8 cellular contexts compared by ENCODE assay signal in the genomic region with DNA sequence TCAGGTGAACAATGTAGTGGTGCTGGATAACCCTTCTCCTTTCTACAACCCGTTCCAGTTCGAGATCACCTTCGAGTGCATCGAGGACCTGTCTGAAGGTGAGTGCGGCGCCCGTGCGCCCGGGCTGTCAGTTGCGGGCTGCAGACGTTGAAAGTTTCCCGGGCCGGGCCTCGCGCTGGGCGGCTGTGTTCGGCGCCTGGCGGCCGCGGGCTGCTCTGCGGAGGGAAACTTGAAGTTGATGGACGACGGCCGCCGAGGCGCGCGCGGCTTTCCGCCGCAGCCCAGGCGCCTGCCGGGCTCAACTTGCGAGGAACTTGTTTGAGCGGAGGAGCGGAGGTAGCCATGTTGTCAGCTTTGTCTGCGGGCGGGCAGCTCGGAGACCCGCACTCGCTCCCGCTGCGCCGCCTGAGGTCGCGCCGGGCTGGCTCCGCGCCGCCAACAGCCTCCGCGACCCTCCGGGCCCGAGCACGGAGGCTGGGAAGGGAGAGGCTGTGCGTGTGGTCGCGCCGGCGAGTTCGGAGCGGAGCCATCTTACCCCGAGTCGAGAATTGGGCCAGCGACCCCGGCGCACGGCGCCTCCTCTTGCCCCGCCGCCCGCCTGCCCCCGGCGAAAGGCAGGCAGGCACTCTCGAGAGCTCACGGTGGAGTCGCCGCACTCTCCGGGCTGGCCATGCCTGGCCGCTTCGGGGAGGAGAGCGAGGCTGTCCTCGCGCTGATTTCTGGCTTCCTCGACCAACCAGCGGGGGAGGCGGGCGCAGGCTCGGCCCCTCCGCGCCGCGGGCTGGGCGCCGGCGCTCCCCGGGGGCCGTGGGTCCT. TPM values are rescaled to one million over a fixed set of nuclear protein-coding genes. Genes with fewer than 3 reads are reported as not detected.
DNase-seq lines count a peak whose midpoint lies in the region; ATAC-seq and TF ChIP-seq lines count a peak whose summit lies in the region.

No MANE protein-coding gene starts in this region.

- ATAC-seq in GM18861 (IDR thresholded peaks at IDR 0.05; ENCODE audit: unreplicated experiment) (peak; percentile 31), HG03064 (IDR thresholded peaks at IDR 0.05; ENCODE audit: low read depth, unreplicated experiment) (peak; percentile 39)

- H3K27me3 ChIP-seq in AG04450 (ENCODE audit: control insufficient read depth, insufficient read depth, low read length) (no peaks in the 10 kb centered on the region), mucosa of rectum (ENCODE audit: control insufficient read depth in 2 of 2, insufficient read depth in 2 of 2, low read length in 2 of 2) (no peaks in the 10 kb centered on the region)

- CTCF ChIA-PET in AG04450 (lab: Charles Lee): interaction anchor here (0.6 to 1.6 kb wide), 11 partner anchors 11 to 901 kb away, joined by 3 to 8 read pairs (median 3); no protein-coding TSS in a partner anchor

- 0 out of 2 replicates have a peak, but pooled peaks have one; percentile 14 for TF ChIP-seq CTCF in AG04450 (IDR thresholded peaks at IDR 0.05; ENCODE audit: low read depth, low read length)

- H3K4me3 ChIP-seq in AG04450 (ENCODE audit: low read depth, low read length): peak overlapping the region; percentile 85
- peak overlapping the region; percentile 86 to 97 for H3K4me3 ChIP-seq in mucosa of rectum (ENCODE audit: low read length in 2 of 2)

- H3K9me3 ChIP-seq in AG04450 (ENCODE audit: control insufficient read depth, insufficient read depth, low read length) (peaks cover 3% of the 10 kb centered on the region; the same call in 1 of the 2 replicates), mucosa of rectum (ENCODE audit: control insufficient read depth in 2 of 2, low read length in 2 of 2) (no peaks in the 10 kb centered on the region)

- H3K27ac ChIP-seq in AG04450 (ENCODE audit: low read depth, low read length) (peak overlapping the region; percentile 74), epithelial cell of prostate (peak overlapping the region; percentile 92), mucosa of rectum (ENCODE audit: low read depth in 2 of 2, low read length in 2 of 2) (peak overlapping the region; percentile 92 to 96)

- H3K36me3 ChIP-seq in mucosa of rectum (ENCODE audit: control insufficient read depth in 2 of 2, insufficient read depth in 2 of 2, low read length in 2 of 2): no peaks in the 10 kb centered on the region

- H3K4me1 ChIP-seq in mucosa of rectum (ENCODE audit: control insufficient read depth in 2 of 2, insufficient read depth in 2 of 2, low read length in 2 of 2): peaks cover 10% of the 10 kb centered on the region in 2 donors

- POLR2A ChIA-PET in AG04450 (lab: Yijun Ruan, JAX): interaction anchor here (0.6 kb wide), 1 partner anchor 303 kb away, joined by 3 read pairs; no protein-coding TSS in a partner anchor

- no peak for DNase-seq in AG04450 (ENCODE audit: low read depth, low spot score)
- peak; percentile 74 for DNase-seq in NCI-H774 (lab: John Stamatoyannopoulos, UW)
- DNase-seq in activated T-cell treated with anti-CD3 and anti-CD28 coated beads for 1 hour (ENCODE audit: low read depth): peak; percentile 41
- DNase-seq in epithelial cell of prostate (ENCODE audit: low read depth, low spot score): no peak
- peak; percentile 72 for DNase-seq in stimulated activated CD8-positive, alpha-beta memory T cell treated with anti-CD3 and anti-CD28 coated beads, Interleukin-4, amount 100 ng/mL, for 48 hours

- peak overlapping the region; percentile 83 to 91 for H3K9ac ChIP-seq in mucosa of rectum (ENCODE audit: low read depth in 1 of 2, low read length in 2 of 2)

RNA-seq across cellular contexts. Expression of a gene that starts 0.7 kb away (rescaled TPM):
- polyA plus RNA-seq in AG04450 (2011; rRNA removed): 18.4 and 29.4 TPM in 2 replicates
- 7.6 and 18.4 TPM in 2 replicates for polyA minus RNA-seq in AG04450 (2011; rRNA and poly(A)+ RNA removed)

RNA-seq across cellular contexts. Expression of a gene that starts 40.3 kb away (rescaled TPM):
- polyA plus RNA-seq in AG04450 (2011; rRNA removed): 2.2 and 2.7 TPM in 2 replicates
- 6.8 and 6.9 TPM in 2 replicates for polyA minus RNA-seq in AG04450 (2011; rRNA and poly(A)+ RNA removed)

Comparison
In these comparisons a context has a peak if more than half of its experiments do, and no peak if none do; other contexts are left out.
1. DNase-seq: peak in NCI-H774 (single experiment), activated T-cell treated with anti-CD3 and anti-CD28 coated beads for 1 hour (single experiment) and stimulated activated CD8-positive, alpha-beta memory T cell treated with anti-CD3 and anti-CD28 coated beads, Interleukin-4, amount 100 ng/mL, for 48 hours (single experiment); none in AG04450 (single experiment) and epithelial cell of prostate (single experiment).
2. Peak in every context shown above with its lines, with median percentiles within 50 percentile points of each other: H3K27ac ChIP-seq.